1 cellular context compared by ENCODE assay signal in the genomic region with DNA sequence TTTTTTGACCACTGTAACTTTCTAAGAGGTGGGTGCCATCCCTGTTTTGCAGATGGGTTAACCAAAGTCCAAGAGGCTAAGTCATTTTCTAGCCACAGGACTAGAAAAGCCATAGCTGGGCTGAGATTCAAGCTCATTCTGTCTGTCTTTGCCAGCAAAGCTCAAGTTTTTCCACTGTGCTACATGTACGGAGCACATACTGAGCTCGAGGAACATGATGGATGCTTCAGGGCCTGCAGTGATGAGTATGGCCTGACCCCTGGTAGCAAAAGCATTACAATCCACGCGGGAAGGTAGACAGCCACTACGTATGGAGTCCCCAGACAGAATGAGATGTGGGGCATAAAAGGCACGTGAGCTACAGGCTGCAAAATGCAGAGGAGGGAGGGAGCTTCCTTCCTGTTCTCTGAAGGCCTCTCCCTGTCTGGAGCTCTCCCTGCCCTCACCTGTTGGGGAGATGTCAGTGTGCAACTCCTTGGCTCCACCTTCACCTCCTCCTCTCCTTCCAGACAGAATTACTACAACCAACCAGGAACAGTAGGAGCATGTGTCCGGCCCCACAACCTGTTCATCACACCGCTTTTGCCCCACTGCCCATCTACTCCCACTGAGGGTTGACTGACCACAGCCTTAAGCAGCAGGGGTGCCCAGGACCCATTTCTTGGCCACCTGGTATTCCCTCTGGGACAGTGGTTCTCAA.
TF ChIP-seq lines count a peak whose summit lies in the region.

No MANE protein-coding gene starts in this region.

TF ChIP-seq in H1, 55 proteins besides CTCF, POLR2A, EP300 and RAD21:
- TF ChIP-seq, protein P1, sequence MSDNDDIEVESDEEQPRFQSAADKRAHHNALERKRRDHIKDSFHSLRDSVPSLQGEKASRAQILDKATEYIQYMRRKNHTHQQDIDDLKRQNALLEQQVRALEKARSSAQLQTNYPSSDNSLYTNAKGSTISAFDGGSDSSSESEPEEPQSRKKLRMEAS (IDR thresholded peaks at IDR 0.05): 0 out of 2 replicates have a peak, but pooled peaks have one; percentile 12
- TF ChIP-seq KDM1A (IDR thresholded peaks at IDR 0.05; ENCODE audit: borderline replicate concordance, low read length): no peak
